1 cellular context compared by ENCODE assay signal in the genomic region with DNA sequence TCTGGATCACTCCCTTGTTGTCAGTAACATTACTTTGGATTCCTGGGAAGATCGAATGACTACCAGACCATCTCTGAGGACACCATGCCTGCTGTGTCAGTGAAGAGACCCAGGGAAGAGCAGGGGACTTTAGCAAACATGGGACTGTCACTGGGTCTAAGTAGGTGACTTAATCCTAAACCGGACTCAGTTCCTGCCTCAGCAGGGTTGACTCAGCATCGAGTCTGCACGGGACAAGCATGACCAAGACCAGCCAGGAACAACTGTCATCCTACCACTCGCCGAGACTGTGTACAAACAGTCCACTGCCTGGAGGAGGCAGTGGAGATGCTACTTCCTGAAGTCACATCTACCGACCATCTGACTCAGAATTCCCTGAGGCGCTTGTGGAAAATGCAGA.
TF ChIP-seq lines count a peak whose summit lies in the region.

No MANE protein-coding gene starts in this region.

TF ChIP-seq in HepG2, 621 proteins besides CTCF, POLR2A, EP300 and RAD21 (continued from another document and continues in another):
- no peak for TF ChIP-seq ZFP36L2 (CRISPR knock-in tag; IDR thresholded peaks at IDR 0.05)
- peak; percentile 39; the same call in 1 of the 2 replicates for TF ChIP-seq MAFF (IDR thresholded peaks at IDR 0.05; ENCODE audit: low read depth, low read length)
- TF ChIP-seq, protein P1, sequence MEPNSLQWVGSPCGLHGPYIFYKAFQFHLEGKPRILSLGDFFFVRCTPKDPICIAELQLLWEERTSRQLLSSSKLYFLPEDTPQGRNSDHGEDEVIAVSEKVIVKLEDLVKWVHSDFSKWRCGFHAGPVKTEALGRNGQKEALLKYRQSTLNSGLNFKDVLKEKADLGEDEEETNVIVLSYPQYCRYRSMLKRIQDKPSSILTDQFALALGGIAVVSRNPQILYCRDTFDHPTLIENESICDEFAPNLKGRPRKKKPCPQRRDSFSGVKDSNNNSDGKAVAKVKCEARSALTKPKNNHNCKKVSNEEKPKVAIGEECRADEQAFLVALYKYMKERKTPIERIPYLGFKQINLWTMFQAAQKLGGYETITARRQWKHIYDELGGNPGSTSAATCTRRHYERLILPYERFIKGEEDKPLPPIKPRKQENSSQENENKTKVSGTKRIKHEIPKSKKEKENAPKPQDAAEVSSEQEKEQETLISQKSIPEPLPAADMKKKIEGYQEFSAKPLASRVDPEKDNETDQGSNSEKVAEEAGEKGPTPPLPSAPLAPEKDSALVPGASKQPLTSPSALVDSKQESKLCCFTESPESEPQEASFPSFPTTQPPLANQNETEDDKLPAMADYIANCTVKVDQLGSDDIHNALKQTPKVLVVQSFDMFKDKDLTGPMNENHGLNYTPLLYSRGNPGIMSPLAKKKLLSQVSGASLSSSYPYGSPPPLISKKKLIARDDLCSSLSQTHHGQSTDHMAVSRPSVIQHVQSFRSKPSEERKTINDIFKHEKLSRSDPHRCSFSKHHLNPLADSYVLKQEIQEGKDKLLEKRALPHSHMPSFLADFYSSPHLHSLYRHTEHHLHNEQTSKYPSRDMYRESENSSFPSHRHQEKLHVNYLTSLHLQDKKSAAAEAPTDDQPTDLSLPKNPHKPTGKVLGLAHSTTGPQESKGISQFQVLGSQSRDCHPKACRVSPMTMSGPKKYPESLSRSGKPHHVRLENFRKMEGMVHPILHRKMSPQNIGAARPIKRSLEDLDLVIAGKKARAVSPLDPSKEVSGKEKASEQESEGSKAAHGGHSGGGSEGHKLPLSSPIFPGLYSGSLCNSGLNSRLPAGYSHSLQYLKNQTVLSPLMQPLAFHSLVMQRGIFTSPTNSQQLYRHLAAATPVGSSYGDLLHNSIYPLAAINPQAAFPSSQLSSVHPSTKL (CRISPR knock-in tag; IDR thresholded peaks at IDR 0.05), result peak; percentile 10; the same call in 1 of the 2 replicates
- TF ChIP-seq, protein P2, sequence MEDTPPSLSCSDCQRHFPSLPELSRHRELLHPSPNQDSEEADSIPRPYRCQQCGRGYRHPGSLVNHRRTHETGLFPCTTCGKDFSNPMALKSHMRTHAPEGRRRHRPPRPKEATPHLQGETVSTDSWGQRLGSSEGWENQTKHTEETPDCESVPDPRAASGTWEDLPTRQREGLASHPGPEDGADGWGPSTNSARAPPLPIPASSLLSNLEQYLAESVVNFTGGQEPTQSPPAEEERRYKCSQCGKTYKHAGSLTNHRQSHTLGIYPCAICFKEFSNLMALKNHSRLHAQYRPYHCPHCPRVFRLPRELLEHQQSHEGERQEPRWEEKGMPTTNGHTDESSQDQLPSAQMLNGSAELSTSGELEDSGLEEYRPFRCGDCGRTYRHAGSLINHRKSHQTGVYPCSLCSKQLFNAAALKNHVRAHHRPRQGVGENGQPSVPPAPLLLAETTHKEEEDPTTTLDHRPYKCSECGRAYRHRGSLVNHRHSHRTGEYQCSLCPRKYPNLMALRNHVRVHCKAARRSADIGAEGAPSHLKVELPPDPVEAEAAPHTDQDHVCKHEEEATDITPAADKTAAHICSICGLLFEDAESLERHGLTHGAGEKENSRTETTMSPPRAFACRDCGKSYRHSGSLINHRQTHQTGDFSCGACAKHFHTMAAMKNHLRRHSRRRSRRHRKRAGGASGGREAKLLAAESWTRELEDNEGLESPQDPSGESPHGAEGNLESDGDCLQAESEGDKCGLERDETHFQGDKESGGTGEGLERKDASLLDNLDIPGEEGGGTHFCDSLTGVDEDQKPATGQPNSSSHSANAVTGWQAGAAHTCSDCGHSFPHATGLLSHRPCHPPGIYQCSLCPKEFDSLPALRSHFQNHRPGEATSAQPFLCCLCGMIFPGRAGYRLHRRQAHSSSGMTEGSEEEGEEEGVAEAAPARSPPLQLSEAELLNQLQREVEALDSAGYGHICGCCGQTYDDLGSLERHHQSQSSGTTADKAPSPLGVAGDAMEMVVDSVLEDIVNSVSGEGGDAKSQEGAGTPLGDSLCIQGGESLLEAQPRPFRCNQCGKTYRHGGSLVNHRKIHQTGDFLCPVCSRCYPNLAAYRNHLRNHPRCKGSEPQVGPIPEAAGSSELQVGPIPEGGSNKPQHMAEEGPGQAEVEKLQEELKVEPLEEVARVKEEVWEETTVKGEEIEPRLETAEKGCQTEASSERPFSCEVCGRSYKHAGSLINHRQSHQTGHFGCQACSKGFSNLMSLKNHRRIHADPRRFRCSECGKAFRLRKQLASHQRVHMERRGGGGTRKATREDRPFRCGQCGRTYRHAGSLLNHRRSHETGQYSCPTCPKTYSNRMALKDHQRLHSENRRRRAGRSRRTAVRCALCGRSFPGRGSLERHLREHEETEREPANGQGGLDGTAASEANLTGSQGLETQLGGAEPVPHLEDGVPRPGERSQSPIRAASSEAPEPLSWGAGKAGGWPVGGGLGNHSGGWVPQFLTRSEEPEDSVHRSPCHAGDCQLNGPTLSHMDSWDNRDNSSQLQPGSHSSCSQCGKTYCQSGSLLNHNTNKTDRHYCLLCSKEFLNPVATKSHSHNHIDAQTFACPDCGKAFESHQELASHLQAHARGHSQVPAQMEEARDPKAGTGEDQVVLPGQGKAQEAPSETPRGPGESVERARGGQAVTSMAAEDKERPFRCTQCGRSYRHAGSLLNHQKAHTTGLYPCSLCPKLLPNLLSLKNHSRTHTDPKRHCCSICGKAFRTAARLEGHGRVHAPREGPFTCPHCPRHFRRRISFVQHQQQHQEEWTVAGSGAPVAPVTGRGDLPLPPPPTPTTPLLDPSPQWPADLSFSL (CRISPR knock-in tag; IDR thresholded peaks at IDR 0.05), result no peak
- 0 out of 2 replicates have a peak, but pooled peaks have one; percentile 3 for TF ChIP-seq NFE2L2 (IDR thresholded peaks at IDR 0.05; ENCODE audit: low read length)
- TF ChIP-seq ZBTB20 (CRISPR knock-in tag; IDR thresholded peaks at IDR 0.05; ENCODE audit: borderline replicate concordance, low read depth), result no peak
- no peak for TF ChIP-seq HOXA9 (CRISPR knock-in tag; IDR thresholded peaks at IDR 0.05; ENCODE audit: borderline replicate concordance)
- TF ChIP-seq NAIF1 (CRISPR knock-in tag; IDR thresholded peaks at IDR 0.05; ENCODE audit: borderline replicate concordance), result no peak
- TF ChIP-seq, protein P3, sequence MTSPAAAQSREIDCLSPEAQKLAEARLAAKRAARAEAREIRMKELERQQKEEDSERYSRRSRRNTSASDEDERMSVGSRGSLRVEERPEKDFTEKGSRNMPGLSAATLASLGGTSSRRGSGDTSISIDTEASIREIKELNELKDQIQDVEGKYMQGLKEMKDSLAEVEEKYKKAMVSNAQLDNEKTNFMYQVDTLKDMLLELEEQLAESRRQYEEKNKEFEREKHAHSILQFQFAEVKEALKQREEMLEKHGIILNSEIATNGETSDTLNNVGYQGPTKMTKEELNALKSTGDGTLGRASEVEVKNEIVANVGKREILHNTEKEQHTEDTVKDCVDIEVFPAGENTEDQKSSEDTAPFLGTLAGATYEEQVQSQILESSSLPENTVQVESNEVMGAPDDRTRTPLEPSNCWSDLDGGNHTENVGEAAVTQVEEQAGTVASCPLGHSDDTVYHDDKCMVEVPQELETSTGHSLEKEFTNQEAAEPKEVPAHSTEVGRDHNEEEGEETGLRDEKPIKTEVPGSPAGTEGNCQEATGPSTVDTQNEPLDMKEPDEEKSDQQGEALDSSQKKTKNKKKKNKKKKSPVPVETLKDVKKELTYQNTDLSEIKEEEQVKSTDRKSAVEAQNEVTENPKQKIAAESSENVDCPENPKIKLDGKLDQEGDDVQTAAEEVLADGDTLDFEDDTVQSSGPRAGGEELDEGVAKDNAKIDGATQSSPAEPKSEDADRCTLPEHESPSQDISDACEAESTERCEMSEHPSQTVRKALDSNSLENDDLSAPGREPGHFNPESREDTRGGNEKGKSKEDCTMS (CRISPR knock-in tag; conservative IDR thresholded peaks at IDR 0.05), result no peak
- TF ChIP-seq SMC3 (IDR thresholded peaks at IDR 0.05; ENCODE audit: low read length), result peak; percentile 9; the same call in 1 of the 2 replicates
- TF ChIP-seq CBX5 (CRISPR knock-in tag; IDR thresholded peaks at IDR 0.05; ENCODE audit: borderline replicate concordance), result no peak
- no peak for TF ChIP-seq POGZ (CRISPR knock-in tag; IDR thresholded peaks at IDR 0.05)
- no peak for TF ChIP-seq ZNF256 (CRISPR knock-in tag; conservative IDR thresholded peaks at IDR 0.05)
- TF ChIP-seq, protein P4, sequence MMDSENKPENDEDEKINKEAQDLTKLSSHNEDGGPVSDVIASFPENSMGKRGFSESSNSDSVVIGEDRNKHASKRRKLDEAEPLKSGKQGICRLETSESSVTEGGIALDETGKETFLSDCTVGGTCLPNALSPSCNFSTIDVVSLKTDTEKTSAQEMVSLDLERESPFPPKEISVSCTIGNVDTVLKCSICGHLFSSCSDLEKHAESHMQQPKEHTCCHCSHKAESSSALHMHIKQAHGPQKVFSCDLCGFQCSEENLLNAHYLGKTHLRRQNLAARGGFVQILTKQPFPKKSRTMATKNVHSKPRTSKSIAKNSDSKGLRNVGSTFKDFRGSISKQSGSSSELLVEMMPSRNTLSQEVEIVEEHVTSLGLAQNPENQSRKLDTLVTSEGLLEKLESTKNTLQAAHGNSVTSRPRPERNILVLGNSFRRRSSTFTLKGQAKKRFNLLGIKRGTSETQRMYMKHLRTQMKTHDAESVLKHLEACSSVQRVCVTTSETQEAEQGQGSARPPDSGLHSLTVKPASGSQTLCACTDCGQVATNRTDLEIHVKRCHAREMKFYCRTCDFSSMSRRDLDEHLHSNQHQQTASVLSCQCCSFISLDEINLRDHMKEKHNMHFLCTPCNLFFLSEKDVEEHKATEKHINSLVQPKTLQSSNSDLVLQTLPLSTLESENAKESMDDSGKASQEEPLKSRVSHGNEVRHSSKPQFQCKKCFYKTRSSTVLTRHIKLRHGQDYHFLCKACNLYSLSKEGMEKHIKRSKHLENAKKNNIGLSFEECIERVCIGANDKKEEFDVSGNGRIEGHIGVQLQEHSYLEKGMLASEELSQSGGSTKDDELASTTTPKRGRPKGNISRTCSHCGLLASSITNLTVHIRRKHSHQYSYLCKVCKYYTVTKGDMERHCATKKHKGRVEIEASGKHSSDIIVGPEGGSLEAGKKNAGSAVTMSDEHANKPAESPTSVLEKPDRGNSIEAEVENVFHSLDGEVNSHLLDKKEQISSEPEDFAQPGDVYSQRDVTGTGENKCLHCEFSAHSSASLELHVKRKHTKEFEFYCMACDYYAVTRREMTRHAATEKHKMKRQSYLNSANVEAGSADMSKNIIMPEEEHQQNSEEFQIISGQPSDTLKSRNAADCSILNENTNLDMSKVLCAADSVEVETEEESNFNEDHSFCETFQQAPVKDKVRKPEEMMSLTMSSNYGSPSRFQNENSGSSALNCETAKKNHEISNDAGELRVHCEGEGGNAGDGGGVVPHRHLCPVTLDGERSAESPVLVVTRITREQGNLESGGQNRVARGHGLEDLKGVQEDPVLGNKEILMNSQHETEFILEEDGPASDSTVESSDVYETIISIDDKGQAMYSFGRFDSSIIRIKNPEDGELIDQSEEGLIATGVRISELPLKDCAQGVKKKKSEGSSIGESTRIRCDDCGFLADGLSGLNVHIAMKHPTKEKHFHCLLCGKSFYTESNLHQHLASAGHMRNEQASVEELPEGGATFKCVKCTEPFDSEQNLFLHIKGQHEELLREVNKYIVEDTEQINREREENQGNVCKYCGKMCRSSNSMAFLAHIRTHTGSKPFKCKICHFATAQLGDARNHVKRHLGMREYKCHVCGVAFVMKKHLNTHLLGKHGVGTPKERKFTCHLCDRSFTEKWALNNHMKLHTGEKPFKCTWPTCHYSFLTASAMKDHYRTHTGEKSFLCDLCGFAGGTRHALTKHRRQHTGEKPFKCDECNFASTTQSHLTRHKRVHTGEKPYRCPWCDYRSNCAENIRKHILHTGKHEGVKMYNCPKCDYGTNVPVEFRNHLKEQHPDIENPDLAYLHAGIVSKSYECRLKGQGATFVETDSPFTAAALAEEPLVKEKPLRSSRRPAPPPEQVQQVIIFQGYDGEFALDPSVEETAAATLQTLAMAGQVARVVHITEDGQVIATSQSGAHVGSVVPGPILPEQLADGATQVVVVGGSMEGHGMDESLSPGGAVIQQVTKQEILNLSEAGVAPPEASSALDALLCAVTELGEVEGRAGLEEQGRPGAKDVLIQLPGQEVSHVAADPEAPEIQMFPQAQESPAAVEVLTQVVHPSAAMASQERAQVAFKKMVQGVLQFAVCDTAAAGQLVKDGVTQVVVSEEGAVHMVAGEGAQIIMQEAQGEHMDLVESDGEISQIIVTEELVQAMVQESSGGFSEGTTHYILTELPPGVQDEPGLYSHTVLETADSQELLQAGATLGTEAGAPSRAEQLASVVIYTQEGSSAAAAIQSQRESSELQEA (CRISPR knock-in tag; IDR thresholded peaks at IDR 0.05; ENCODE audit: not compliant biosample characterization), result no peak
- no peak for TF ChIP-seq ZNF724P (CRISPR knock-in tag; IDR thresholded peaks at IDR 0.05; ENCODE audit: borderline replicate concordance)
- TF ChIP-seq, protein P5, sequence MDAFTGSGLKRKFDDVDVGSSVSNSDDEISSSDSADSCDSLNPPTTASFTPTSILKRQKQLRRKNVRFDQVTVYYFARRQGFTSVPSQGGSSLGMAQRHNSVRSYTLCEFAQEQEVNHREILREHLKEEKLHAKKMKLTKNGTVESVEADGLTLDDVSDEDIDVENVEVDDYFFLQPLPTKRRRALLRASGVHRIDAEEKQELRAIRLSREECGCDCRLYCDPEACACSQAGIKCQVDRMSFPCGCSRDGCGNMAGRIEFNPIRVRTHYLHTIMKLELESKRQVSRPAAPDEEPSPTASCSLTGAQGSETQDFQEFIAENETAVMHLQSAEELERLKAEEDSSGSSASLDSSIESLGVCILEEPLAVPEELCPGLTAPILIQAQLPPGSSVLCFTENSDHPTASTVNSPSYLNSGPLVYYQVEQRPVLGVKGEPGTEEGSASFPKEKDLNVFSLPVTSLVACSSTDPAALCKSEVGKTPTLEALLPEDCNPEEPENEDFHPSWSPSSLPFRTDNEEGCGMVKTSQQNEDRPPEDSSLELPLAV (CRISPR knock-in tag; conservative IDR thresholded peaks at IDR 0.05; ENCODE audit: low read depth), result no peak
- peak; percentile 26; the same call in 1 of the 2 replicates for TF ChIP-seq MED1 (CRISPR knock-in tag; IDR thresholded peaks at IDR 0.05)
- TF ChIP-seq, protein P6, sequence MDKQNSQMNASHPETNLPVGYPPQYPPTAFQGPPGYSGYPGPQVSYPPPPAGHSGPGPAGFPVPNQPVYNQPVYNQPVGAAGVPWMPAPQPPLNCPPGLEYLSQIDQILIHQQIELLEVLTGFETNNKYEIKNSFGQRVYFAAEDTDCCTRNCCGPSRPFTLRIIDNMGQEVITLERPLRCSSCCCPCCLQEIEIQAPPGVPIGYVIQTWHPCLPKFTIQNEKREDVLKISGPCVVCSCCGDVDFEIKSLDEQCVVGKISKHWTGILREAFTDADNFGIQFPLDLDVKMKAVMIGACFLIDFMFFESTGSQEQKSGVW (CRISPR knock-in tag; IDR thresholded peaks at IDR 0.05; ENCODE audit: borderline replicate concordance), result no peak
- TF ChIP-seq, protein P7, sequence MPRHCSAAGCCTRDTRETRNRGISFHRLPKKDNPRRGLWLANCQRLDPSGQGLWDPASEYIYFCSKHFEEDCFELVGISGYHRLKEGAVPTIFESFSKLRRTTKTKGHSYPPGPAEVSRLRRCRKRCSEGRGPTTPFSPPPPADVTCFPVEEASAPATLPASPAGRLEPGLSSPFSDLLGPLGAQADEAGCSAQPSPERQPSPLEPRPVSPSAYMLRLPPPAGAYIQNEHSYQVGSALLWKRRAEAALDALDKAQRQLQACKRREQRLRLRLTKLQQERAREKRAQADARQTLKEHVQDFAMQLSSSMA (CRISPR knock-in tag; IDR thresholded peaks at IDR 0.05), result no peak
- no peak for TF ChIP-seq ZNF354B (CRISPR knock-in tag; IDR thresholded peaks at IDR 0.05)
- TF ChIP-seq ATF7 (IDR thresholded peaks at IDR 0.05), result no peak
- TF ChIP-seq ATF7 (CRISPR knock-in tag; IDR thresholded peaks at IDR 0.05), result no peak
- no peak for TF ChIP-seq ZNF761 (CRISPR knock-in tag; conservative IDR thresholded peaks at IDR 0.05)
- TF ChIP-seq ZNF557 (CRISPR knock-in tag; IDR thresholded peaks at IDR 0.05), result no peak
- no peak for TF ChIP-seq ZNF33B (CRISPR knock-in tag; IDR thresholded peaks at IDR 0.05)
- TF ChIP-seq ZNF331 (CRISPR knock-in tag; IDR thresholded peaks at IDR 0.05), result no peak
- TF ChIP-seq NCOA2 (CRISPR knock-in tag; IDR thresholded peaks at IDR 0.05), result no peak
- no peak for TF ChIP-seq SMYD3 (CRISPR knock-in tag; IDR thresholded peaks at IDR 0.05)
- TF ChIP-seq ZNF367 (CRISPR knock-in tag; IDR thresholded peaks at IDR 0.05; ENCODE audit: borderline replicate concordance), result no peak
- no peak for TF ChIP-seq GPN1 (CRISPR knock-in tag; IDR thresholded peaks at IDR 0.05; ENCODE audit: borderline replicate concordance)
- no peak for TF ChIP-seq REPIN1 (CRISPR knock-in tag; IDR thresholded peaks at IDR 0.05; ENCODE audit: borderline replicate concordance, low read depth)
